8 cellular contexts compared by ENCODE assay signal in genomic region chr2:16508061-16508851, GRCh38.
DNase-seq lines count a peak whose midpoint lies in the region; ATAC-seq and TF ChIP-seq lines count a peak whose summit lies in the region.

No MANE protein-coding gene starts in this region.

- ATAC-seq in GM21390 (IDR thresholded peaks at IDR 0.05; ENCODE audit: unreplicated experiment): no peak

- no peaks in the 10 kb centered on the region for H3K9me3 ChIP-seq in ectodermal cell (ENCODE audit: control insufficient read depth, low read length)

- H2BK5ac ChIP-seq in mesendoderm (ENCODE audit: low read length): no peak overlapping the region

- DNase-seq in ACHN (peak; percentile 54), NCI-H748 (lab: John Stamatoyannopoulos, UW; ENCODE audit: unreplicated experiment) (peak; percentile 74), mesendoderm (peak; percentile 68), foreskin fibroblast (no peak)
- no peak for DNase-seq in effector CD4-positive, alpha-beta T cell

- H4K8ac ChIP-seq in mesendoderm (ENCODE audit: low read depth, low read length): no peak overlapping the region

- peak overlapping the region; percentile 42 for H3K18ac ChIP-seq in mesendoderm (ENCODE audit: low read length)

- H3K4me3 ChIP-seq in ectodermal cell (ENCODE audit: insufficient read depth, low read depth, low read length) (peak overlapping the region; percentile 29), mesendoderm (ENCODE audit: low read length) (no peak overlapping the region), foreskin fibroblast (ENCODE audit: low read depth in 1 of 2, low read length in 2 of 2) (no peak overlapping the region)

- no peak overlapping the region for H4K5ac ChIP-seq in mesendoderm (ENCODE audit: low read length)

- no peaks in the 10 kb centered on the region for H3K79me2 ChIP-seq in mesendoderm (ENCODE audit: control insufficient read depth, insufficient read depth, low read length)

- no peak overlapping the region for H3K4ac ChIP-seq in mesendoderm (ENCODE audit: low read depth, low read length)

- H3K4me2 ChIP-seq in mesendoderm (ENCODE audit: low read length): peak overlapping the region; percentile 59

- no peak overlapping the region for H2BK15ac ChIP-seq in mesendoderm (replicated peaks; ENCODE audit: low read depth)

- no peaks in the 10 kb centered on the region for H3K79me1 ChIP-seq in mesendoderm (ENCODE audit: low read length)

- WGBS in ectodermal cell, 2 experiments: 8 to 9% methylated on average over 57 of the region's 57 CpGs
- WGBS in mesendoderm (ENCODE audit: extremely low coverage, insufficient coverage, low lambda C conversion rate): no CpG with 5 or more reads among the region's 57 CpGs

- no peak overlapping the region for H2BK120ac ChIP-seq in mesendoderm (ENCODE audit: low read depth, low read length)

- peak overlapping the region; percentile 80 for H3K56ac ChIP-seq in mesendoderm (ENCODE audit: low read length)

- H3K36me3 ChIP-seq in ectodermal cell (ENCODE audit: control insufficient read depth, insufficient read depth, low read length) (no peaks in the 10 kb centered on the region), mesendoderm (ENCODE audit: control insufficient read depth, insufficient read depth, low read length) (no peaks in the 10 kb centered on the region)

- TF ChIP-seq CTCF in GM12874 (IDR thresholded peaks at IDR 0.05; ENCODE audit: insufficient read depth, low read depth, low read length): peak; percentile 48
- no peak for TF ChIP-seq CTCF in foreskin fibroblast (IDR thresholded peaks at IDR 0.05; ENCODE audit: low read depth, low read length)

- H3K27ac ChIP-seq in ectodermal cell (ENCODE audit: insufficient read depth, low read depth, low read length, poor library complexity, severe bottlenecking) (no peak overlapping the region), mesendoderm (ENCODE audit: low read depth, low read length) (no peak overlapping the region)

- H3K23ac ChIP-seq in mesendoderm (ENCODE audit: low read length): no peak overlapping the region

- H3K27me3 ChIP-seq in ectodermal cell (ENCODE audit: control insufficient read depth, insufficient read depth, low read length, poor library complexity, severe bottlenecking): peaks cover 9% of the 10 kb centered on the region
- no peaks in the 10 kb centered on the region for H3K27me3 ChIP-seq in mesendoderm (ENCODE audit: insufficient read depth, low read length, poor library complexity)

- H2AK5ac ChIP-seq in mesendoderm (ENCODE audit: low read length): no peak overlapping the region

- peak overlapping the region; percentile 42 for H3K9ac ChIP-seq in mesendoderm (ENCODE audit: low read length)

- in situ Hi-C loops in ACHN (cut with HindIII; ENCODE audit: low pct_ligation_motif_present, low pct_unique_long_range_greater_than_20kb, low sequenced_read_pairs): no loop called here

- peaks cover 5% of the 10 kb centered on the region for H3K4me1 ChIP-seq in ectodermal cell (ENCODE audit: control insufficient read depth, insufficient read depth, low read length)
- H3K4me1 ChIP-seq in mesendoderm (ENCODE audit: control insufficient read depth, low read depth, low read length): no peaks in the 10 kb centered on the region

Comparison
In these comparisons a context has a peak if more than half of its experiments do, and no peak if none do; other contexts are left out.
1. DNase-seq: peak in ACHN (single experiment), NCI-H748 (single experiment) and mesendoderm (single experiment); none in effector CD4-positive, alpha-beta T cell (single experiment) and foreskin fibroblast (0 of 2).